ENCODE assay signal across 30 cellular contexts in genomic region chrX:79415056-79415455, GRCh38.
"Had no signal": no experiment of that assay in that cellular context is flagged by ENCODE, and none has a peak within 500 bp of the region (broad histone marks: within the 10 kb centered on the region; RNA-seq: fewer than 3 reads in every experiment).

No MANE protein-coding gene starts in this region.

- H3K27me3 Mint-ChIP-seq: activated B cell treated with CpG ODN at 0.5 μM for 24 hours; activated CD8-positive, alpha-beta T cell treated with anti-CD3 and anti-CD28 coated beads for 36 hours; activated naive CD8-positive, alpha-beta T cell; activated T-helper 17 cell treated with anti-CD3 and anti-CD28 coated beads, Interleukin-2, amount 50 U/mL, for 72 hours; central memory CD8-positive, alpha-beta T cell; dendritic cell treated with granulocyte-macrophage colony-stimulating factor and Interleukin-4, amounts not matched to agents 40 ng/mL and 50 ng/mL, for 4 days had no signal

- H3K27me3 ChIP-seq: brain microvascular endothelial cell, esophagus muscularis mucosa, foreskin keratinocyte, gastroesophageal sphincter had no signal

- H3K4me3 Mint-ChIP-seq: activated B cell treated with CpG ODN at 0.5 μM for 24 hours; activated CD8-positive, alpha-beta T cell treated with anti-CD3 and anti-CD28 coated beads for 36 hours; activated naive CD8-positive, alpha-beta T cell; activated T-cell treated with anti-CD3 and anti-CD28 coated beads, Interleukin-2, amount 50 U/mL, for 4 hours; activated T-helper 17 cell treated with anti-CD3 and anti-CD28 coated beads, Interleukin-2, amount 50 U/mL, for 72 hours; central memory CD8-positive, alpha-beta T cell; dendritic cell treated with granulocyte-macrophage colony-stimulating factor and Interleukin-4, amounts not matched to agents 40 ng/mL and 50 ng/mL, for 4 days; endodermal cell had no signal

- DNase-seq: activated B cell treated with CpG ODN at 0.5 μM for 24 hours; activated CD4-positive, alpha-beta T cell treated with anti-CD3 and anti-CD28 coated beads for 48 hours; activated CD4-positive, alpha-beta T cell treated with anti-CD3 and anti-CD28 coated beads, Interleukin-2, amount 50 U/mL, for 1 hour; activated CD4-positive, alpha-beta T cell treated with anti-CD3 and anti-CD28 coated beads, Interleukin-2, amount 50 U/mL, for 48 hours; activated CD8-positive, alpha-beta memory T cell treated with anti-CD3 and anti-CD28 coated beads for 24 hours; activated CD8-positive, alpha-beta T cell treated with anti-CD3 and anti-CD28 coated beads for 36 hours; activated effector memory CD4-positive, alpha-beta T cell treated with Interleukin-2 at 50 U/mL for 16 hours; activated gamma-delta T cell treated with Interleukin-2 at 50 U/mL for 16 hours; activated naive CD4-positive, alpha-beta T cell treated with anti-CD3 and anti-CD28 coated beads, Interleukin-2, amount 50 U/mL, for 16 hours; activated naive CD4-positive, alpha-beta T cell treated with Interleukin-2 at 50 U/mL for 16 hours; activated T-cell treated with anti-CD3 and anti-CD28 coated beads, Interleukin-2, amount 50 U/mL, for 4 hours; amniotic stem cell; anterior cingulate cortex; brain microvascular endothelial cell; dorsolateral prefrontal cortex; effector memory CD4-positive, alpha-beta T cell; endodermal cell; erythroblast; foreskin keratinocyte; head of caudate nucleus; T-helper 2 cell had no signal

- H3K27ac ChIP-seq: brain microvascular endothelial cell, coronary artery, dorsolateral prefrontal cortex, esophagus muscularis mucosa, foreskin keratinocyte, gastroesophageal sphincter had no signal

- H3K4me1 ChIP-seq: esophagus muscularis mucosa, foreskin keratinocyte, gastroesophageal sphincter had no signal

- H3K27ac Mint-ChIP-seq: activated B cell treated with CpG ODN at 0.5 μM for 24 hours; activated CD8-positive, alpha-beta T cell treated with anti-CD3 and anti-CD28 coated beads for 36 hours; activated naive CD8-positive, alpha-beta T cell; activated T-helper 17 cell treated with anti-CD3 and anti-CD28 coated beads, Interleukin-2, amount 50 U/mL, for 72 hours; dendritic cell treated with granulocyte-macrophage colony-stimulating factor and Interleukin-4, amounts not matched to agents 40 ng/mL and 50 ng/mL, for 4 days; endodermal cell had no signal

- FAIRE-seq: bronchial epithelial cell had no signal

- H3K36me3 Mint-ChIP-seq: activated naive CD8-positive, alpha-beta T cell had no signal

- H3K36me3 ChIP-seq: brain microvascular endothelial cell, esophagus muscularis mucosa, gastroesophageal sphincter had no signal

- H3K4me3 ChIP-seq: coronary artery, dorsolateral prefrontal cortex, esophagus muscularis mucosa, gastroesophageal sphincter had no signal

- H3K9me3 ChIP-seq: esophagus muscularis mucosa, gastroesophageal sphincter had no signal

- H3K4me1 Mint-ChIP-seq: activated B cell treated with CpG ODN at 0.5 μM for 24 hours; central memory CD8-positive, alpha-beta T cell; endodermal cell had no signal

- ATAC-seq: activated CD4-positive, CD25-positive, alpha-beta regulatory T cell treated with anti-CD3 and anti-CD28 coated beads, Interleukin-2, amount 50 U/mL, for 24 hours; activated CD8-positive, alpha-beta T cell treated with anti-CD3 and anti-CD28 coated beads for 36 hours; activated T-cell treated with anti-CD3 and anti-CD28 coated beads, Interleukin-2, amount 50 U/mL, for 4 hours; activated T-helper 17 cell treated with anti-CD3 and anti-CD28 coated beads, Interleukin-2, amount 50 U/mL, for 72 hours; foreskin keratinocyte; gastroesophageal sphincter had no signal

- H3K9me3 Mint-ChIP-seq: activated B cell treated with CpG ODN at 0.5 μM for 24 hours; activated CD8-positive, alpha-beta T cell treated with anti-CD3 and anti-CD28 coated beads for 36 hours; activated T-cell treated with anti-CD3 and anti-CD28 coated beads, Interleukin-2, amount 50 U/mL, for 4 hours; activated T-helper 17 cell treated with anti-CD3 and anti-CD28 coated beads, Interleukin-2, amount 50 U/mL, for 72 hours; central memory CD8-positive, alpha-beta T cell; dendritic cell treated with granulocyte-macrophage colony-stimulating factor and Interleukin-4, amounts not matched to agents 40 ng/mL and 50 ng/mL, for 4 days had no signal
